In the genomic region with DNA sequence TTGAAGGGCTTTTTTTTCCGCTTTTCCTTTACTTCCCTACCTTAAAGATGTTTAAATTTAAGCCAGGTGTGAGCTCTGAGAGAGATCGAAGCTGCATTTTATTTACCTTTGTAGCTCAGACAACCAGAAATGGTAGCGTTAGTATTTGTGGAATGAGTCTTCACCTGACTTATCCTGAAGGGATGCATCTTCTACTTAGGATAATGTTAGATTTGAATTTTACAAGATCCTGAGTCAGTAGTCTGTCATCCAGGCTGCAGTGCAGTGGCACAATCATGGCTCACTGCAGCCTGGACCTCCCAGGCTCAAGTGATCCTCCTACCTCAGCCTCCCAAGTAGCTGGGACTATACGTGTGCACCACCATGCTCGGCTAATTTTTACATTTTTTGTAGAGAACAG, we compare ENCODE assay signal across 15 cellular contexts. TPM values are rescaled to one million over a fixed set of nuclear protein-coding genes. Genes with fewer than 3 reads are reported as not detected.
DNase-seq lines count a peak whose midpoint lies in the region; ATAC-seq and TF ChIP-seq lines count a peak whose summit lies in the region.
"Had no signal": no experiment of that assay in that cellular context is flagged by ENCODE, and none has a peak within 500 bp of the region (broad histone marks: within the 10 kb centered on the region; RNA-seq: fewer than 3 reads in every experiment).

No MANE protein-coding gene starts in this region.

- DNase-seq in activated CD4-positive, alpha-beta T cell treated with anti-CD3 and anti-CD28 coated beads, Interleukin-2, amount 10 ng/mL, durations not matched to agents 7 days and 5 days: no peak
- no peak for DNase-seq in activated CD4-positive, alpha-beta T cell treated with anti-CD3 and anti-CD28 coated beads for 48 hours
- DNase-seq in PC-3 (peak; percentile 92), spleen (no peak), NCI-H2081 (lab: John Stamatoyannopoulos, UW) (no peak), NCI-H345 (lab: John Stamatoyannopoulos, UW) (no peak)
- DNase-seq: activated CD8-positive, alpha-beta memory T cell treated with anti-CD3 and anti-CD28 coated beads, Interleukin-2, amount 50 U/mL, for 48 hours; brain microvascular endothelial cell; erythroblast; HFFc6; NCI-H1694 treated with DMSO at 0.1 percent for 48 hours; T-helper 9 cell had no signal

- H3K4me3 Mint-ChIP-seq in activated CD4-positive, alpha-beta T cell treated with anti-CD3 and anti-CD28 coated beads, Interleukin-2, amount 10 ng/mL, durations not matched to agents 7 days and 5 days: peak overlapping the region; percentile 38
- H3K4me3 Mint-ChIP-seq in dendritic cell treated with granulocyte-macrophage colony-stimulating factor and Interleukin-4, amounts not matched to agents 40 ng/mL and 50 ng/mL, for 4 days: no peak overlapping the region
- H3K4me3 Mint-ChIP-seq: HFFc6 had no signal

- H3K36me3 Mint-ChIP-seq in activated CD4-positive, alpha-beta T cell treated with anti-CD3 and anti-CD28 coated beads, Interleukin-2, amount 10 ng/mL, durations not matched to agents 7 days and 5 days (ENCODE audit: low read depth): peaks cover 3% of the 10 kb centered on the region
- H3K36me3 Mint-ChIP-seq in dendritic cell treated with granulocyte-macrophage colony-stimulating factor and Interleukin-4, amounts not matched to agents 40 ng/mL and 50 ng/mL, for 4 days (ENCODE audit: low read depth): no peaks in the 10 kb centered on the region

- no peaks in the 10 kb centered on the region for H3K9me3 Mint-ChIP-seq in activated CD4-positive, alpha-beta T cell treated with anti-CD3 and anti-CD28 coated beads, Interleukin-2, amount 10 ng/mL, durations not matched to agents 7 days and 5 days
- no peaks in the 10 kb centered on the region for H3K9me3 Mint-ChIP-seq in dendritic cell treated with granulocyte-macrophage colony-stimulating factor and Interleukin-4, amounts not matched to agents 40 ng/mL and 50 ng/mL, for 4 days
- H3K9me3 Mint-ChIP-seq: HFFc6 had no signal

- H3K36me3 ChIP-seq in PC-3 (ENCODE audit: low read depth, low read length) (no peaks in the 10 kb centered on the region), spleen (no peaks in the 10 kb centered on the region)
- H3K36me3 ChIP-seq: brain microvascular endothelial cell had no signal

- no peaks in the 10 kb centered on the region for H3K27me3 Mint-ChIP-seq in activated CD4-positive, alpha-beta T cell treated with anti-CD3 and anti-CD28 coated beads, Interleukin-2, amount 10 ng/mL, durations not matched to agents 7 days and 5 days
- no peaks in the 10 kb centered on the region for H3K27me3 Mint-ChIP-seq in dendritic cell treated with granulocyte-macrophage colony-stimulating factor and Interleukin-4, amounts not matched to agents 40 ng/mL and 50 ng/mL, for 4 days

- H3K4me1 Mint-ChIP-seq in activated CD4-positive, alpha-beta T cell treated with anti-CD3 and anti-CD28 coated beads, Interleukin-2, amount 10 ng/mL, durations not matched to agents 7 days and 5 days: peaks cover 84% of the 10 kb centered on the region
- H3K4me1 Mint-ChIP-seq in dendritic cell treated with granulocyte-macrophage colony-stimulating factor and Interleukin-4, amounts not matched to agents 40 ng/mL and 50 ng/mL, for 4 days (ENCODE audit: low read depth): peaks cover 32% of the 10 kb centered on the region

- H3K4me2 ChIP-seq in PC-3 (ENCODE audit: low read length): peak overlapping the region; percentile 72

- peak overlapping the region; percentile 97 for H3K27ac Mint-ChIP-seq in activated CD4-positive, alpha-beta T cell treated with anti-CD3 and anti-CD28 coated beads, Interleukin-2, amount 10 ng/mL, durations not matched to agents 7 days and 5 days
- H3K27ac Mint-ChIP-seq in dendritic cell treated with granulocyte-macrophage colony-stimulating factor and Interleukin-4, amounts not matched to agents 40 ng/mL and 50 ng/mL, for 4 days: peak overlapping the region; percentile 85
- H3K27ac Mint-ChIP-seq: HFFc6 had no signal

- intact Hi-C loops in PC-3 (cut with micrococcal nuclease) (loop anchor here (1.0 to 5.0 kb wide), 2 partner anchors 111 to 487 kb away; no protein-coding TSS in a partner anchor), spleen (cut with DNase I; ENCODE audit: low total_unique reads) (no loop called here)
- intact Hi-C loops in dendritic cell treated with granulocyte-macrophage colony-stimulating factor and Interleukin-4, amounts not matched to agents 40 ng/mL and 50 ng/mL, for 4 days (cut with micrococcal nuclease): loop anchor here (2.0 to 10.0 kb wide), 2 partner anchors 14 to 84 kb away; no protein-coding TSS in a partner anchor

- CTCF ChIA-PET in activated CD4-positive, alpha-beta T cell treated with anti-CD3 and anti-CD28 coated beads, Interleukin-2, amount 10 ng/mL, durations not matched to agents 7 days and 5 days (lab: Charles Lee): interaction anchor here (0.7 to 1.6 kb wide), 6 partner anchors 8 to 691 kb away, joined by 3 to 5 read pairs (median 3); no protein-coding TSS in a partner anchor
- CTCF ChIA-PET in PC-3 (lab: Charles Lee): interaction anchor here (0.6 to 1.0 kb wide), 3 partner anchors 50 to 485 kb away, joined by 3 to 5 read pairs (median 3); no protein-coding TSS in a partner anchor

- H3K79me2 ChIP-seq in PC-3 (ENCODE audit: low read length): no peaks in the 10 kb centered on the region

- TF ChIP-seq POLR2A in spleen (IDR thresholded peaks at IDR 0.05): no peak

- no peak overlapping the region for H2AFZ ChIP-seq in PC-3 (ENCODE audit: low read length)

- H3K4me1 ChIP-seq in PC-3 (ENCODE audit: insufficient read depth, low read length) (peaks cover 62% of the 10 kb centered on the region), spleen (peaks cover 33 to 94% (median 77%) of the 10 kb centered on the region in 6 donors)

- H3K9me3 ChIP-seq in PC-3 (ENCODE audit: low read length) (no peaks in the 10 kb centered on the region), spleen (no peaks in the 10 kb centered on the region)

- WGBS in spleen, 5 donors: 77 to 90% (median 82%) methylated on average over 5 of the region's 5 CpGs

- peak overlapping the region; percentile 99 for H3K27ac ChIP-seq in PC-3 (ENCODE audit: low read length)
- peak overlapping the region; percentile 43 to 84 (median 79) for H3K27ac ChIP-seq in spleen
- H3K27ac ChIP-seq: brain microvascular endothelial cell had no signal

- TF ChIP-seq CTCF in PC-3 (conservative IDR thresholded peaks at IDR 0.05; ENCODE audit: low read depth, low read length) (no peak), spleen (IDR thresholded peaks at IDR 0.05 in 8 of 11, conservative IDR thresholded peaks at IDR 0.05 in 3 of 11) (no peak)

- no peak overlapping the region for H3K4me3 ChIP-seq in PC-3 (ENCODE audit: low read length)
- no peak overlapping the region for H3K4me3 ChIP-seq in spleen

- POLR2A ChIA-PET in activated CD4-positive, alpha-beta T cell treated with anti-CD3 and anti-CD28 coated beads, Interleukin-2, amount 10 ng/mL, durations not matched to agents 7 days and 5 days (lab: Charles Lee): interaction anchor here (1.0 kb wide), 1 partner anchor 25 kb away, joined by 3 read pairs; no protein-coding TSS in a partner anchor
- POLR2A ChIA-PET in PC-3 (lab: Charles Lee; ENCODE audit: unreplicated experiment): interaction anchor here (0.6 to 0.7 kb wide), 5 partner anchors 16 to 200 kb away, joined by 3 to 11 read pairs (median 6); no protein-coding TSS in a partner anchor

- no peaks in the 10 kb centered on the region for H3K27me3 ChIP-seq in PC-3 (ENCODE audit: low read length)
- H3K27me3 ChIP-seq in spleen (replicated peaks in 1 of 7): no peaks in the 10 kb centered on the region
- H3K27me3 ChIP-seq: brain microvascular endothelial cell had no signal

- peak; percentile 71 for ATAC-seq in PC-3
- ATAC-seq in GM19463 (IDR thresholded peaks at IDR 0.05; ENCODE audit: unreplicated experiment): no peak

- peaks cover 9% of the 10 kb centered on the region for H3F3A ChIP-seq in PC-3 (ENCODE audit: low read length, unreplicated experiment)

- no peaks in the 10 kb centered on the region for H4K20me1 ChIP-seq in PC-3 (ENCODE audit: low read length)

- H3K9ac ChIP-seq in PC-3 (ENCODE audit: low read length): peak overlapping the region; percentile 80

- H3K9me2 ChIP-seq in PC-3 (replicated peaks; ENCODE audit: low read length): no peaks in the 10 kb centered on the region

- BruUV-seq in PC-3 (replicated peaks; lab: Mats Ljungman, UMichigan): no TSS peak

RNA-seq across cellular contexts. Expression of gene TMSB4X, which starts 26.2 kb away (rescaled TPM):
- 1,000 to 10,000 TPM; 9,113 to 9,418 TPM for total RNA-seq in activated CD4-positive, alpha-beta T cell treated with anti-CD3 and anti-CD28 coated beads, Interleukin-2, amount 10 ng/mL, durations not matched to agents 7 days and 5 days
- total RNA-seq in PC-3 (2014; rRNA removed): 1,640 and 2,159 TPM in 2 replicates
- over 10,000 TPM in 3 of 7 donors, 1,000 to 10,000 TPM in 4; 6,343 to 12,135 (median 6,919) TPM for total RNA-seq in spleen
- polyA plus RNA-seq in spleen: over 10,000 TPM; 14,844 to 19,174 (median 17,521) TPM

RNA-seq across cellular contexts. Expression of gene FAM9C, which starts 43.3 kb away (rescaled TPM):
- not detected for total RNA-seq in activated CD4-positive, alpha-beta T cell treated with anti-CD3 and anti-CD28 coated beads, Interleukin-2, amount 10 ng/mL, durations not matched to agents 7 days and 5 days
- total RNA-seq in PC-3 (2014; rRNA removed): not detected in 2 replicates
- total RNA-seq in spleen: 10 to 100 TPM in 3 of 7 donors, under 1 TPM in 2, not detected in 2; 0.09 to 56.0 (median 12.3) TPM
- 10 to 100 TPM in 1 of 3 donors, under 1 TPM in 1, not detected in 1; 0.16 to 10.5 TPM for polyA plus RNA-seq in spleen
- total RNA-seq: HFFc6, mononuclear cell had no signal
